In genomic region chr15:56765252-56765651, GRCh38 we compare ENCODE assay signal across 12 cellular contexts. TPM values are rescaled to one million over a fixed set of nuclear protein-coding genes. Genes with fewer than 3 reads are reported as not detected.
A peak's percentile ranks its signal among the peaks of the same experiment; 100 is the strongest.
DNase-seq lines count a peak whose midpoint lies in the region; ATAC-seq and TF ChIP-seq lines count a peak whose summit lies in the region.
"Had no signal": no experiment of that assay in that cellular context is flagged by ENCODE, and none has a peak within 500 bp of the region (broad histone marks: within the 10 kb centered on the region; RNA-seq: fewer than 3 reads in every experiment).

No MANE protein-coding gene starts in this region.

- H2AK5ac ChIP-seq in neuronal stem cell (ENCODE audit: low read depth, low read length), result no peak overlapping the region

- no peaks in the 10 kb centered on the region for H3K36me3 ChIP-seq in neuronal stem cell (replicated peaks in 1 of 2; ENCODE audit: control insufficient read depth in 2 of 2, insufficient read depth in 2 of 2, low read length in 2 of 2)
- H3K36me3 ChIP-seq: upper lobe of left lung had no signal

- no peak for ATAC-seq in GM19397 (IDR thresholded peaks at IDR 0.05; ENCODE audit: unreplicated experiment)
- ATAC-seq in GM18520 (IDR thresholded peaks at IDR 0.05; ENCODE audit: unreplicated experiment), result no peak

- H3K23ac ChIP-seq in neuronal stem cell (ENCODE audit: low read depth, low read length, poor library complexity), result no peak overlapping the region

- in situ Hi-C loops in astrocyte of the cerebellum (cut with HindIII; ENCODE audit: low sequenced_read_pairs), result no loop called here

- H2BK5ac ChIP-seq in neuronal stem cell (ENCODE audit: low read length), result no peak overlapping the region

- no peak overlapping the region for H2BK120ac ChIP-seq in neuronal stem cell (ENCODE audit: low read depth, low read length)

- no peaks in the 10 kb centered on the region for H3K4me1 ChIP-seq in neuronal stem cell (ENCODE audit: control insufficient read depth in 2 of 2, insufficient read depth in 1 of 2, low read depth in 1 of 2, low read length in 2 of 2)

- H3K14ac ChIP-seq in neuronal stem cell (ENCODE audit: low read length), result peak overlapping the region; percentile 38

- no peak overlapping the region for H3K9ac ChIP-seq in neuronal stem cell (ENCODE audit: low read depth, low read length, poor library complexity)

- H3K27me3 ChIP-seq in neuronal stem cell (ENCODE audit: control insufficient read depth in 3 of 3, insufficient read depth in 3 of 3, low read depth in 1 of 3, low read length in 3 of 3), result no peaks in the 10 kb centered on the region
- H3K27me3 ChIP-seq: dorsolateral prefrontal cortex, upper lobe of left lung had no signal

- no peak overlapping the region for H3K4ac ChIP-seq in neuronal stem cell (ENCODE audit: low read length)

- no peak overlapping the region for H4K8ac ChIP-seq in neuronal stem cell (ENCODE audit: low read depth, low read length)

- DNase-seq in GDM1 (lab: John Stamatoyannopoulos, UW) (peak; percentile 31), Kasumi-1 (lab: John Stamatoyannopoulos, UW) (peak; percentile 63 to 73), astrocyte of the cerebellum (ENCODE audit: low read depth) (peak; percentile 90), neuronal stem cell (ENCODE audit: low spot score) (no peak), NCI-H2171 treated with DMSO at 0.1 percent for 48 hours (lab: John Stamatoyannopoulos, UW) (no peak)
- DNase-seq: DMS153, NCI-H2171, Right ventricle myocardium superior, upper lobe of left lung had no signal

- H3K27ac ChIP-seq in neuronal stem cell (replicated peaks; ENCODE audit: low read length), result no peak overlapping the region
- H3K27ac ChIP-seq: upper lobe of left lung had no signal

- no peak for TF ChIP-seq CTCF in astrocyte of the cerebellum (IDR thresholded peaks at IDR 0.05; ENCODE audit: low read depth, low read length, missing control alignments)

- H2BK15ac ChIP-seq in neuronal stem cell (ENCODE audit: low read length), result no peak overlapping the region

- peaks cover 1% of the 10 kb centered on the region for H3K79me1 ChIP-seq in neuronal stem cell (ENCODE audit: low read depth, low read length)

- H2AFZ ChIP-seq in neuronal stem cell (ENCODE audit: low read length), result no peak overlapping the region

- no peak overlapping the region for H3K18ac ChIP-seq in neuronal stem cell (ENCODE audit: low read length)

- H3K4me3 ChIP-seq in astrocyte of the cerebellum (ENCODE audit: low read depth, low read length) (no peak overlapping the region), neuronal stem cell (ENCODE audit: low read length in 2 of 2) (no peak overlapping the region)
- H3K4me3 ChIP-seq: dorsolateral prefrontal cortex, upper lobe of left lung had no signal

- no peak overlapping the region for H3K4me2 ChIP-seq in neuronal stem cell (ENCODE audit: insufficient read depth, low read length, poor library complexity, severe bottlenecking)

- no peak overlapping the region for H2BK12ac ChIP-seq in neuronal stem cell (ENCODE audit: low read length)

- H3K9me3 ChIP-seq in neuronal stem cell (replicated peaks in 1 of 2; ENCODE audit: control insufficient read depth in 2 of 2, insufficient read depth in 1 of 2, low read depth in 1 of 2, low read length in 2 of 2), result no peaks in the 10 kb centered on the region
- H3K9me3 ChIP-seq: upper lobe of left lung had no signal

- H4K91ac ChIP-seq in neuronal stem cell (ENCODE audit: low read depth, low read length, poor library complexity), result no peak overlapping the region

RNA-seq across cellular contexts. Expression of gene ZNF280D, which starts 31.9 kb away (rescaled TPM):
- polyA plus RNA-seq in neuronal stem cell (2013, experiment 1 of 2), result 21.0 TPM
- polyA plus RNA-seq in neuronal stem cell (2013, experiment 2 of 2), result 22.2 TPM

Comparison
In these comparisons a context has a peak if more than half of its experiments do, and no peak if none do; other contexts are left out.
1. DNase-seq: peak in GDM1 (single experiment), Kasumi-1 (2 of 2) and astrocyte of the cerebellum (single experiment); none in neuronal stem cell (single experiment) and NCI-H2171 treated with DMSO at 0.1 percent for 48 hours (single experiment).